ENCODE assay signal across 24 cellular contexts in genomic region chr1:35622510-35623171, GRCh38. TPM values are rescaled to one million over a fixed set of nuclear protein-coding genes. Genes with fewer than 3 reads are reported as not detected.
"Had no signal": no experiment of that assay in that cellular context is flagged by ENCODE, and none has a peak within 500 bp of the region (broad histone marks: within the 10 kb centered on the region; RNA-seq: fewer than 3 reads in every experiment).

No MANE protein-coding gene starts in this region.

- H3K27ac Mint-ChIP-seq: activated naive CD8-positive, alpha-beta T cell treated with anti-CD3 and anti-CD28 coated beads for 36 hours; activated T-helper 17 cell treated with anti-CD3 and anti-CD28 coated beads, Interleukin-2, amount 50 U/mL, for 72 hours; nephron progenitor cell; stimulated activated naive B cell treated with anti-CD40 and anti-IgM and Interleukin-4, amounts not matched to agents 10 μg/mL and 1 μg/mL and 100 μg/mL, for 72 hours had no signal

- H3K4me1 ChIP-seq: left ventricle myocardium inferior, upper lobe of right lung had no signal

- H3K27me3 Mint-ChIP-seq: activated CD8-positive, alpha-beta T cell treated with anti-CD3 and anti-CD28 coated beads for 36 hours; activated naive CD8-positive, alpha-beta T cell treated with anti-CD3 and anti-CD28 coated beads for 36 hours; activated T-helper 17 cell treated with anti-CD3 and anti-CD28 coated beads, Interleukin-2, amount 50 U/mL, for 72 hours; stimulated activated naive B cell treated with anti-CD40 and anti-IgM and Interleukin-4, amounts not matched to agents 10 μg/mL and 1 μg/mL and 100 μg/mL, for 72 hours had no signal

- H3K9me3 Mint-ChIP-seq: activated CD8-positive, alpha-beta T cell treated with anti-CD3 and anti-CD28 coated beads for 36 hours; activated naive CD8-positive, alpha-beta T cell treated with anti-CD3 and anti-CD28 coated beads for 36 hours; activated T-helper 17 cell treated with anti-CD3 and anti-CD28 coated beads, Interleukin-2, amount 50 U/mL, for 72 hours; nephron progenitor cell; stimulated activated naive B cell treated with anti-CD40 and anti-IgM and Interleukin-4, amounts not matched to agents 10 μg/mL and 1 μg/mL and 100 μg/mL, for 72 hours had no signal

- H3K27me3 ChIP-seq: dorsolateral prefrontal cortex, spleen, upper lobe of right lung had no signal

- H3K4me3 Mint-ChIP-seq: activated CD8-positive, alpha-beta T cell treated with anti-CD3 and anti-CD28 coated beads for 36 hours; activated naive CD8-positive, alpha-beta T cell treated with anti-CD3 and anti-CD28 coated beads for 36 hours; activated T-helper 17 cell treated with anti-CD3 and anti-CD28 coated beads, Interleukin-2, amount 50 U/mL, for 72 hours; nephron progenitor cell; stimulated activated naive B cell treated with anti-CD40 and anti-IgM and Interleukin-4, amounts not matched to agents 10 μg/mL and 1 μg/mL and 100 μg/mL, for 72 hours had no signal

- H3K9me3 ChIP-seq: left ventricle myocardium inferior, spleen, thoracic aorta, upper lobe of right lung had no signal

- DNase-seq: activated CD4-positive, alpha-beta T cell treated with anti-CD3 and anti-CD28 coated beads for 48 hours; activated CD4-positive, CD25-positive, alpha-beta regulatory T cell; activated CD8-positive, alpha-beta T cell treated with anti-CD3 and anti-CD28 coated beads for 36 hours; activated naive CD4-positive, alpha-beta T cell; activated naive CD8-positive, alpha-beta T cell treated with anti-CD3 and anti-CD28 coated beads for 36 hours; activated T-cell treated with anti-CD3 and anti-CD28 coated beads, Interleukin-2, amount 50 U/mL, for 1 hour; amniotic stem cell; caudate nucleus; dorsolateral prefrontal cortex; foreskin melanocyte; glutamatergic neuron; hippocampal formation; left ventricle myocardium inferior; mammary epithelial cell; nephron progenitor cell; retina; spleen; stimulated activated CD4-positive, alpha-beta T cell treated with anti-CD3 and anti-CD28 coated beads, Interleukin-4, amount 100 ng/mL, for 4 hours; stimulated activated naive B cell treated with anti-CD40 and anti-IgM and Interleukin-4, amounts not matched to agents 10 μg/mL and 1 μg/mL and 100 μg/mL, for 72 hours; upper lobe of right lung had no signal

- H3K4me3 ChIP-seq: dorsolateral prefrontal cortex, left ventricle myocardium inferior, spleen, thoracic aorta, upper lobe of right lung had no signal

- H3K27ac ChIP-seq: dorsolateral prefrontal cortex, epithelial cell of prostate, left ventricle myocardium inferior, spleen, thoracic aorta, upper lobe of right lung had no signal

- H3K4me1 Mint-ChIP-seq: nephron progenitor cell had no signal

RNA-seq across cellular contexts. Expression of gene TFAP2E, which starts 49.5 kb away (rescaled TPM):
- total RNA-seq: myocyte had no signal
